In the genomic region with DNA sequence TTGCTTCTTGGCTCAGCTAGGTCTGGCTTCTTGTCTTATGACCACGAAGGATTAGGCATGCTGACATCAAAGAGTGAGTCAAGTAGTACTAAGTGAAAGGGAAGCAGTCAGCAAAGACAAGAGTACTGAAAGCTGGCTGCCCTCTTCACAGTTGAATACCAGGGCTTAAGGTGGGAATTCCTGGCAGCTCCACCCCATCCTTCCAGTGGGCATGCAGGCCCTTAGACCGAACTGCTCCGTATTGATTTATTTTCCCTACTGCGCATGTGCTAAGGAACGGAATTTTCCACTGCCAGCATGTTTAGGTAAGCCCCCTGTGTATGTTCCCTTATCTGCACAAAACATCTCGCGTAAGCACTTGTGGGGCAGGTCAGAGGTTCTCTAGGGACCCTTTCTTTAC, we compare ENCODE assay signal across 13 cellular contexts.
DNase-seq lines count a peak whose midpoint lies in the region; ATAC-seq and TF ChIP-seq lines count a peak whose summit lies in the region.
"Had no signal": no experiment of that assay in that cellular context is flagged by ENCODE, and none has a peak within 500 bp of the region (broad histone marks: within the 10 kb centered on the region; RNA-seq: fewer than 3 reads in every experiment).

No MANE protein-coding gene starts in this region.

- no peaks in the 10 kb centered on the region for H3K27me3 Mint-ChIP-seq in nephron progenitor cell (ENCODE audit: low read depth, poor library complexity)
- no peaks in the 10 kb centered on the region for H3K27me3 Mint-ChIP-seq in activated CD4-positive, alpha-beta T cell treated with anti-CD3 and anti-CD28 coated beads, Interleukin-2, amount 10 ng/mL, durations not matched to agents 7 days and 5 days
- H3K27me3 Mint-ChIP-seq: dendritic cell treated with granulocyte-macrophage colony-stimulating factor and Interleukin-4, amounts not matched to agents 40 ng/mL and 50 ng/mL, for 4 days had no signal

- H3K27ac Mint-ChIP-seq in nephron progenitor cell: no peak overlapping the region
- no peak overlapping the region for H3K27ac Mint-ChIP-seq in activated CD4-positive, alpha-beta T cell treated with anti-CD3 and anti-CD28 coated beads, Interleukin-2, amount 10 ng/mL, durations not matched to agents 7 days and 5 days
- H3K27ac Mint-ChIP-seq: dendritic cell treated with granulocyte-macrophage colony-stimulating factor and Interleukin-4, amounts not matched to agents 40 ng/mL and 50 ng/mL, for 4 days had no signal

- no peak overlapping the region for H3K4me3 ChIP-seq in epithelial cell of esophagus (ENCODE audit: low read length)
- H3K4me3 ChIP-seq: HAP-1, left ventricle myocardium inferior, right lobe of liver had no signal

- H3K4me1 Mint-ChIP-seq in nephron progenitor cell: peaks cover 15% of the 10 kb centered on the region
- H3K4me1 Mint-ChIP-seq in activated CD4-positive, alpha-beta T cell treated with anti-CD3 and anti-CD28 coated beads, Interleukin-2, amount 10 ng/mL, durations not matched to agents 7 days and 5 days: no peaks in the 10 kb centered on the region

- H3K4me3 Mint-ChIP-seq in nephron progenitor cell: no peak overlapping the region
- H3K4me3 Mint-ChIP-seq in activated CD4-positive, alpha-beta T cell treated with anti-CD3 and anti-CD28 coated beads, Interleukin-2, amount 10 ng/mL, durations not matched to agents 7 days and 5 days: no peak overlapping the region
- H3K4me3 Mint-ChIP-seq: dendritic cell treated with granulocyte-macrophage colony-stimulating factor and Interleukin-4, amounts not matched to agents 40 ng/mL and 50 ng/mL, for 4 days had no signal

- CTCF ChIA-PET in activated CD4-positive, alpha-beta T cell treated with anti-CD3 and anti-CD28 coated beads, Interleukin-2, amount 10 ng/mL, durations not matched to agents 7 days and 5 days (lab: Charles Lee): no interaction called here

- no peaks in the 10 kb centered on the region for H3K9me3 Mint-ChIP-seq in nephron progenitor cell
- H3K9me3 Mint-ChIP-seq in activated CD4-positive, alpha-beta T cell treated with anti-CD3 and anti-CD28 coated beads, Interleukin-2, amount 10 ng/mL, durations not matched to agents 7 days and 5 days: no peaks in the 10 kb centered on the region
- H3K9me3 Mint-ChIP-seq: dendritic cell treated with granulocyte-macrophage colony-stimulating factor and Interleukin-4, amounts not matched to agents 40 ng/mL and 50 ng/mL, for 4 days had no signal

- no peak for ATAC-seq in GM19324 (IDR thresholded peaks at IDR 0.05; ENCODE audit: low FRiP score, unreplicated experiment)

- POLR2A ChIA-PET in activated CD4-positive, alpha-beta T cell treated with anti-CD3 and anti-CD28 coated beads, Interleukin-2, amount 10 ng/mL, durations not matched to agents 7 days and 5 days (lab: Charles Lee): no interaction called here

- TF ChIP-seq CTCF in epithelial cell of esophagus (IDR thresholded peaks at IDR 0.05; ENCODE audit: insufficient read depth, low read depth, low read length, missing control alignments) (no peak), nephron progenitor cell (IDR thresholded peaks at IDR 0.05) (no peak)

- DNase-seq in ELF-1 (ENCODE audit: low read depth, low spot score) (peak; percentile 81), NCI-H2227 (lab: John Stamatoyannopoulos, UW; ENCODE audit: unreplicated experiment) (peak; percentile 38), epithelial cell of esophagus (ENCODE audit: low read depth) (peak; percentile 81), nephron progenitor cell (peak; percentile 20), NCI-H1436 (lab: John Stamatoyannopoulos, UW) (no peak)
- DNase-seq in activated T-cell treated with anti-CD3 and anti-CD28 coated beads, Interleukin-2, amount 50 U/mL, for 1 hour: no peak
- no peak for DNase-seq in activated CD4-positive, alpha-beta T cell treated with anti-CD3 and anti-CD28 coated beads, Interleukin-2, amount 10 ng/mL, durations not matched to agents 7 days and 5 days
- DNase-seq: activated CD8-positive, alpha-beta memory T cell treated with anti-CD3 and anti-CD28 coated beads, Interleukin-2, amount 50 U/mL, for 48 hours; left ventricle myocardium inferior; right lobe of liver had no signal

- no peaks in the 10 kb centered on the region for H3K36me3 Mint-ChIP-seq in nephron progenitor cell (ENCODE audit: low read depth)
- no peaks in the 10 kb centered on the region for H3K36me3 Mint-ChIP-seq in activated CD4-positive, alpha-beta T cell treated with anti-CD3 and anti-CD28 coated beads, Interleukin-2, amount 10 ng/mL, durations not matched to agents 7 days and 5 days (ENCODE audit: low read depth)

Comparison
In these comparisons a context has a peak if more than half of its experiments do, and no peak if none do; other contexts are left out.
1. DNase-seq: peak in ELF-1 (single experiment), NCI-H2227 (single experiment), epithelial cell of esophagus (single experiment) and nephron progenitor cell (single experiment); none in activated T-cell treated with anti-CD3 and anti-CD28 coated beads, Interleukin-2, amount 50 U/mL, for 1 hour (single experiment), NCI-H1436 (single experiment) and activated CD4-positive, alpha-beta T cell treated with anti-CD3 and anti-CD28 coated beads, Interleukin-2, amount 10 ng/mL, durations not matched to agents 7 days and 5 days (single experiment).